19 cellular contexts compared by ENCODE assay signal in genomic region chr20:35576816-35577215, GRCh38. TPM values are rescaled to one million over a fixed set of nuclear protein-coding genes. Genes with fewer than 3 reads are reported as not detected.
DNase-seq lines count a peak whose midpoint lies in the region; ATAC-seq, FAIRE-seq and TF ChIP-seq lines count a peak whose summit lies in the region.
"Had no signal": no experiment of that assay in that cellular context is flagged by ENCODE, and none has a peak within 500 bp of the region (broad histone marks: within the 10 kb centered on the region; RNA-seq: fewer than 3 reads in every experiment).

No MANE protein-coding gene starts in this region.

- H3K4me3 ChIP-seq in HepG2 (replicated peaks in 1 of 3; ENCODE audit: insufficient read depth in 1 of 3, low read depth in 2 of 3, low read length in 3 of 3) (no peak overlapping the region), right lobe of liver (no peak overlapping the region), upper lobe of right lung (no peak overlapping the region)
- H3K4me3 ChIP-seq: BLaER1 treated with 17β-estradiol and CSF1 and Interleukin-3, amounts not matched to agents 10 nM and 100 nM; GM12878; GM23248 had no signal

- H3K9me3 ChIP-seq in HepG2 (ENCODE audit: low read length) (peaks cover 8% of the 10 kb centered on the region), right lobe of liver (no peaks in the 10 kb centered on the region), upper lobe of right lung (no peaks in the 10 kb centered on the region)

- WGBS in HepG2 (ENCODE audit: low lambda C conversion rate) = 11% methylated on average over 3 of the region's 3 CpGs
- WGBS in right lobe of liver (ENCODE audit: insufficient coverage, low coverage, low lambda C conversion rate, missing lambda C conversion rate) = 52% methylated on average over 3 of the region's 3 CpGs

- H3K36me3 ChIP-seq in HepG2 (replicated peaks in 1 of 2; ENCODE audit: control insufficient read depth in 1 of 2, insufficient read depth in 2 of 2, low read length in 2 of 2) (no peaks in the 10 kb centered on the region), right lobe of liver (no peaks in the 10 kb centered on the region), upper lobe of right lung (no peaks in the 10 kb centered on the region)

- CTCF ChIA-PET in HepG2 (lab: Yijun Ruan, JAX; ENCODE audit: low intra/inter-chr PET ratio, low total read pairs) = no interaction called here

- no peak for DNase-seq in HepG2 (ENCODE audit: low spot score)
- no peak for DNase-seq in right lobe of liver
- DNase-seq in upper lobe of right lung = peak; percentile 17
- no peak for DNase-seq in anterior cingulate cortex (lab: John Stamatoyannopoulos, UW)
- no peak for DNase-seq in mesothelial cell of epicardium (ENCODE audit: low spot score in 2 of 2, unreplicated experiment in 2 of 2)
- DNase-seq: CD4-positive, alpha-beta T cell; DMS79; GM23248 had no signal

- H3K27me3 ChIP-seq in HepG2 (ENCODE audit: control insufficient read depth in 1 of 2, insufficient read depth in 2 of 2, low read length in 2 of 2) (no peaks in the 10 kb centered on the region), right lobe of liver (no peaks in the 10 kb centered on the region), upper lobe of right lung (no peaks in the 10 kb centered on the region)
- H3K27me3 ChIP-seq: BLaER1 treated with 17β-estradiol and CSF1 and Interleukin-3, amounts not matched to agents 10 nM and 100 nM had no signal

- no peak overlapping the region for H3K9ac ChIP-seq in HepG2 (ENCODE audit: insufficient read depth, low read depth, low read length)
- H3K9ac ChIP-seq: BLaER1 treated with 17β-estradiol and CSF1 and Interleukin-3, amounts not matched to agents 10 nM and 100 nM; GM23248 had no signal

- H4K20me1 ChIP-seq in HepG2 (ENCODE audit: insufficient read depth, low read length) = no peaks in the 10 kb centered on the region
- H4K20me1 ChIP-seq: BLaER1 treated with 17β-estradiol and CSF1 and Interleukin-3, amounts not matched to agents 10 nM and 100 nM had no signal

- TF ChIP-seq RAD21 in HepG2 (CRISPR knock-in tag; IDR thresholded peaks at IDR 0.05) = no peak

- in situ Hi-C loops in HepG2 (cut with HindIII; ENCODE audit: extremely low pct_ligation_motif_present, low pct_unique_long_range_greater_than_20kb) = no loop called here

- no peaks in the 10 kb centered on the region for H3K4me1 Mint-ChIP-seq in mesothelial cell of epicardium

- no TSS peak for BruUV-seq in HepG2 (replicated peaks; lab: Mats Ljungman, UMichigan)

- intact Hi-C loops in HepG2 (cut with micrococcal nuclease; ENCODE audit: unreplicated experiment) (no loop called here), right lobe of liver (cut with DNase I) (no loop called here), upper lobe of right lung (cut with DNase I) (no loop called here)

- no peak for TF ChIP-seq EP300 in HepG2 (IDR thresholded peaks at IDR 0.05; ENCODE audit: low read depth in 2 of 2, low read length in 2 of 2)
- TF ChIP-seq EP300 in HepG2 (CRISPR knock-in tag; IDR thresholded peaks at IDR 0.05; ENCODE audit: borderline replicate concordance) = no peak

- H2AFZ ChIP-seq in HepG2 (ENCODE audit: low read length) = no peak overlapping the region
- H2AFZ ChIP-seq: GM23248 had no signal

- H3K36me3 Mint-ChIP-seq in mesothelial cell of epicardium = peaks cover 2% of the 10 kb centered on the region

- peaks cover 23% of the 10 kb centered on the region for H3K4me1 ChIP-seq in HepG2 (ENCODE audit: insufficient read depth, low read length)
- no peaks in the 10 kb centered on the region for H3K4me1 ChIP-seq in right lobe of liver
- H3K4me1 ChIP-seq in upper lobe of right lung = no peaks in the 10 kb centered on the region
- H3K4me1 ChIP-seq: BLaER1 treated with 17β-estradiol and CSF1 and Interleukin-3, amounts not matched to agents 10 nM and 100 nM had no signal

- POLR2A ChIA-PET in HepG2 (lab: Yijun Ruan, JAX) = interaction anchor here (1.8 kb wide), 1 partner anchor 35 kb away, joined by 8 read pairs; the partner anchor contains the start of gene ERGIC3

- ATAC-seq in HepG2 (peak; percentile 34), right lobe of liver (no peak), esophagus mucosa (peak; percentile 35), upper lobe of right lung (no peak), GM21529 (IDR thresholded peaks at IDR 0.05; ENCODE audit: unreplicated experiment) (no peak)
- ATAC-seq: GM12878, HCT116 had no signal

- no peak overlapping the region for H3K27ac Mint-ChIP-seq in mesothelial cell of epicardium
- H3K27ac Mint-ChIP-seq: CD4-positive, alpha-beta T cell had no signal

- H3K4me2 ChIP-seq in HepG2 (ENCODE audit: low read depth, low read length) = no peak overlapping the region; the same call in 1 of the 2 replicates
- H3K4me2 ChIP-seq: BLaER1 treated with 17β-estradiol and CSF1 and Interleukin-3, amounts not matched to agents 10 nM and 100 nM had no signal

- peaks cover 18% of the 10 kb centered on the region for H3K9me3 Mint-ChIP-seq in mesothelial cell of epicardium

- TF ChIP-seq CTCF in HepG2 (CRISPR knock-in tag; IDR thresholded peaks at IDR 0.05) = no peak
- no peak for TF ChIP-seq CTCF in right lobe of liver (IDR thresholded peaks at IDR 0.05)
- no peak for TF ChIP-seq CTCF in upper lobe of right lung (IDR thresholded peaks at IDR 0.05)
- TF ChIP-seq CTCF in mesothelial cell of epicardium (IDR thresholded peaks at IDR 0.05; ENCODE audit: unreplicated experiment) = no peak

- H3K27me3 Mint-ChIP-seq in mesothelial cell of epicardium (ENCODE audit: low read depth) = peaks cover 2% of the 10 kb centered on the region
- H3K27me3 Mint-ChIP-seq: CD4-positive, alpha-beta T cell had no signal

- TF ChIP-seq POLR2A in HepG2 (IDR thresholded peaks at IDR 0.05; ENCODE audit: insufficient read depth in 1 of 2, low read depth in 2 of 2, low read length in 2 of 2) (no peak), right lobe of liver (IDR thresholded peaks at IDR 0.05) (no peak)

- H3K79me2 ChIP-seq in HepG2 (ENCODE audit: insufficient read depth, low read length) = no peaks in the 10 kb centered on the region

- FAIRE-seq in HepG2 (lab: Jason Lieb, UNC) = no peak
- FAIRE-seq: GM12878, GM18507, H54, HTR-8/SVneo had no signal

- H3K4me3 Mint-ChIP-seq in mesothelial cell of epicardium = no peak overlapping the region
- H3K4me3 Mint-ChIP-seq: CD4-positive, alpha-beta T cell had no signal

- H3K27ac ChIP-seq in HepG2 (ENCODE audit: extremely low read length, insufficient read depth, low read length) = no peak overlapping the region
- no peak overlapping the region for H3K27ac ChIP-seq in right lobe of liver
- H3K27ac ChIP-seq in upper lobe of right lung = no peak overlapping the region
- H3K27ac ChIP-seq: 22Rv1; BLaER1 treated with 17β-estradiol and CSF1 and Interleukin-3, amounts not matched to agents 10 nM and 100 nM; GM23248 had no signal

RNA-seq across cellular contexts. Expression of gene ERGIC3, which starts 34.9 kb away (rescaled TPM):
- total RNA-seq in HepG2 (2016; rRNA removed; fragmentation: Illumina TruSeq; extraction: Trizol) (224 and 407 TPM in 2 replicates), right lobe of liver (100 to 1,000 TPM in 4 of 6 experiments, 10 to 100 TPM in 2; 82.7 to 129 (median 112) TPM), esophagus mucosa (168 TPM), upper lobe of right lung (179 TPM), mesothelial cell of epicardium (253 to 258 TPM (median 255 TPM) in 3 replicates)
- total RNA-seq in HepG2 (2016; cell fraction: cytosol; rRNA removed; fragmentation: Illumina TruSeq; extraction: Trizol; ENCODE audit: low read depth) = 309 and 324 TPM in 2 replicates
- total RNA-seq in HepG2 (2016; cell fraction: insoluble cytoplasmic fraction; rRNA removed; fragmentation: Illumina TruSeq; extraction: Trizol) = 220 and 420 TPM in 2 replicates
- total RNA-seq in HepG2 (2016; cell fraction: membrane; rRNA removed; fragmentation: Illumina TruSeq; extraction: Trizol) = 396 and 433 TPM in 2 replicates
- total RNA-seq in HepG2 (2016; cell fraction: nucleus; rRNA removed; fragmentation: Illumina TruSeq; extraction: Trizol) = 264 and 296 TPM in 2 replicates
- 610 and 670 TPM in 2 replicates for polyA plus RNA-seq in HepG2 (2011; rRNA removed)
- 697 and 907 TPM in 2 replicates for polyA plus RNA-seq in HepG2 (2011; cell fraction: cytosol; rRNA removed)
- polyA plus RNA-seq in HepG2 (2011; cell fraction: nucleus; rRNA removed) = 512 and 519 TPM in 2 replicates
- 356 and 493 TPM in 2 replicates for polyA plus RNA-seq in HepG2 (2012)
- polyA plus RNA-seq in HepG2 (2016; cell fraction: cytosol; fragmentation: Illumina TruSeq; extraction: Trizol; ENCODE audit: low read depth) = 247 and 288 TPM in 2 replicates
- 179 and 200 TPM in 2 replicates for polyA plus RNA-seq in HepG2 (2016; cell fraction: insoluble cytoplasmic fraction; fragmentation: Illumina TruSeq; extraction: Trizol; ENCODE audit: low read depth)
- polyA plus RNA-seq in HepG2 (2016; cell fraction: membrane; fragmentation: Illumina TruSeq; extraction: Trizol; ENCODE audit: low read depth) = 343 and 357 TPM in 2 replicates
- 461 and 472 TPM in 2 replicates for polyA plus RNA-seq in HepG2 (2016; cell fraction: nucleus; fragmentation: Illumina TruSeq; extraction: Trizol; ENCODE audit: insufficient read depth, low read depth)
- polyA minus RNA-seq in HepG2 (2011; rRNA and poly(A)+ RNA removed; ENCODE audit: low replicate concordance) = 491 and 704 TPM in 2 replicates
- 143 and 159 TPM in 2 replicates for polyA minus RNA-seq in HepG2 (2011; cell fraction: cytosol; rRNA and poly(A)+ RNA removed)
- 106 and 126 TPM in 2 replicates for polyA minus RNA-seq in HepG2 (2011; cell fraction: nucleus; rRNA and poly(A)+ RNA removed)

RNA-seq across cellular contexts. Expression of gene SPAG4, which starts 38.8 kb away (rescaled TPM):
- total RNA-seq in HepG2 (2016; rRNA removed; fragmentation: Illumina TruSeq; extraction: Trizol) (2.5 and 5.8 TPM in 2 replicates), right lobe of liver (10 to 100 TPM in 1 of 6 experiments, 1 to 10 TPM in 5; 1.7 to 13.8 (median 3.6) TPM), esophagus mucosa (3.3 TPM), upper lobe of right lung (2.9 TPM), mesothelial cell of epicardium (4.0 to 5.5 TPM (median 4.2 TPM) in 3 replicates)
- 2.5 and 4.4 TPM in 2 replicates for total RNA-seq in HepG2 (2016; cell fraction: cytosol; rRNA removed; fragmentation: Illumina TruSeq; extraction: Trizol; ENCODE audit: low read depth)
- 4.1 and 5.3 TPM in 2 replicates for total RNA-seq in HepG2 (2016; cell fraction: insoluble cytoplasmic fraction; rRNA removed; fragmentation: Illumina TruSeq; extraction: Trizol)
- 3.0 and 4.9 TPM in 2 replicates for total RNA-seq in HepG2 (2016; cell fraction: membrane; rRNA removed; fragmentation: Illumina TruSeq; extraction: Trizol)
- total RNA-seq in HepG2 (2016; cell fraction: nucleus; rRNA removed; fragmentation: Illumina TruSeq; extraction: Trizol) = 3.3 and 6.5 TPM in 2 replicates
- polyA plus RNA-seq in HepG2 (2011; rRNA removed) = 137 and 149 TPM in 2 replicates
- 115 and 170 TPM in 2 replicates for polyA plus RNA-seq in HepG2 (2011; cell fraction: cytosol; rRNA removed)
- polyA plus RNA-seq in HepG2 (2011; cell fraction: nucleus; rRNA removed) = 334 and 438 TPM in 2 replicates
- polyA plus RNA-seq in HepG2 (2012) = 64.5 and 105 TPM in 2 replicates
- 3.0 and 3.3 TPM in 2 replicates for polyA plus RNA-seq in HepG2 (2016; cell fraction: cytosol; fragmentation: Illumina TruSeq; extraction: Trizol; ENCODE audit: low read depth)
- 2.3 and 4.7 TPM in 2 replicates for polyA plus RNA-seq in HepG2 (2016; cell fraction: insoluble cytoplasmic fraction; fragmentation: Illumina TruSeq; extraction: Trizol; ENCODE audit: low read depth)
- polyA plus RNA-seq in HepG2 (2016; cell fraction: membrane; fragmentation: Illumina TruSeq; extraction: Trizol; ENCODE audit: low read depth) = 3.0 TPM in 2 replicates
- polyA plus RNA-seq in HepG2 (2016; cell fraction: nucleus; fragmentation: Illumina TruSeq; extraction: Trizol; ENCODE audit: insufficient read depth, low read depth) = 9.7 and 14.0 TPM in 2 replicates
- 2.7 and 72.2 TPM in 2 replicates for polyA minus RNA-seq in HepG2 (2011; rRNA and poly(A)+ RNA removed; ENCODE audit: low replicate concordance)
- polyA minus RNA-seq in HepG2 (2011; cell fraction: cytosol; rRNA and poly(A)+ RNA removed) = 33.7 and 35.8 TPM in 2 replicates
- polyA minus RNA-seq in HepG2 (2011; cell fraction: nucleus; rRNA and poly(A)+ RNA removed) = 26.8 and 32.9 TPM in 2 replicates

RNA-seq across cellular contexts. Expression of gene C20orf173, which starts 47.4 kb away (rescaled TPM):
- not detected in 2 replicates for total RNA-seq in HepG2 (2016; rRNA removed; fragmentation: Illumina TruSeq; extraction: Trizol)
- total RNA-seq in HepG2 (2016; cell fraction: cytosol; rRNA removed; fragmentation: Illumina TruSeq; extraction: Trizol; ENCODE audit: low read depth) = not detected in 2 replicates
- not detected in 2 replicates for total RNA-seq in HepG2 (2016; cell fraction: insoluble cytoplasmic fraction; rRNA removed; fragmentation: Illumina TruSeq; extraction: Trizol)
- total RNA-seq in HepG2 (2016; cell fraction: membrane; rRNA removed; fragmentation: Illumina TruSeq; extraction: Trizol) = not detected in 2 replicates
- not detected in 2 replicates for total RNA-seq in HepG2 (2016; cell fraction: nucleus; rRNA removed; fragmentation: Illumina TruSeq; extraction: Trizol)
- polyA plus RNA-seq in HepG2 (2011; rRNA removed) = not detected in 2 replicates
- not detected in 2 replicates for polyA plus RNA-seq in HepG2 (2011; cell fraction: cytosol; rRNA removed)
- not detected in 2 replicates for polyA plus RNA-seq in HepG2 (2011; cell fraction: nucleus; rRNA removed)
- polyA plus RNA-seq in HepG2 (2012) = not detected in 2 replicates
- polyA plus RNA-seq in HepG2 (2016; cell fraction: cytosol; fragmentation: Illumina TruSeq; extraction: Trizol; ENCODE audit: low read depth) = not detected in 2 replicates
- polyA plus RNA-seq in HepG2 (2016; cell fraction: insoluble cytoplasmic fraction; fragmentation: Illumina TruSeq; extraction: Trizol; ENCODE audit: low read depth) = not detected in 2 replicates
- polyA plus RNA-seq in HepG2 (2016; cell fraction: membrane; fragmentation: Illumina TruSeq; extraction: Trizol; ENCODE audit: low read depth) = not detected in 2 replicates
- not detected in 2 replicates for polyA plus RNA-seq in HepG2 (2016; cell fraction: nucleus; fragmentation: Illumina TruSeq; extraction: Trizol; ENCODE audit: insufficient read depth, low read depth)
- polyA minus RNA-seq in HepG2 (2011; rRNA and poly(A)+ RNA removed; ENCODE audit: low replicate concordance) = not detected in 2 replicates
- not detected in 2 replicates for polyA minus RNA-seq in HepG2 (2011; cell fraction: cytosol; rRNA and poly(A)+ RNA removed)
- polyA minus RNA-seq in HepG2 (2011; cell fraction: nucleus; rRNA and poly(A)+ RNA removed) = not detected in 2 replicates
- not detected for total RNA-seq in right lobe of liver
- not detected for total RNA-seq in esophagus mucosa
- total RNA-seq in upper lobe of right lung = not detected
- total RNA-seq in mesothelial cell of epicardium = not detected in 3 replicates
- total RNA-seq: A673; CD4-positive, alpha-beta T cell; G401; GM12878; GM23248 had no signal
- polyA plus RNA-seq: GM12878, GM23248 had no signal

Comparison
In these comparisons a context has a peak if more than half of its experiments do, and no peak if none do; other contexts are left out.
1. ATAC-seq: peak in HepG2 (single experiment) and esophagus mucosa (single experiment); none in right lobe of liver (0 of 4), upper lobe of right lung (single experiment) and GM21529 (single experiment).